1 cellular context compared by ENCODE assay signal in the genomic region with DNA sequence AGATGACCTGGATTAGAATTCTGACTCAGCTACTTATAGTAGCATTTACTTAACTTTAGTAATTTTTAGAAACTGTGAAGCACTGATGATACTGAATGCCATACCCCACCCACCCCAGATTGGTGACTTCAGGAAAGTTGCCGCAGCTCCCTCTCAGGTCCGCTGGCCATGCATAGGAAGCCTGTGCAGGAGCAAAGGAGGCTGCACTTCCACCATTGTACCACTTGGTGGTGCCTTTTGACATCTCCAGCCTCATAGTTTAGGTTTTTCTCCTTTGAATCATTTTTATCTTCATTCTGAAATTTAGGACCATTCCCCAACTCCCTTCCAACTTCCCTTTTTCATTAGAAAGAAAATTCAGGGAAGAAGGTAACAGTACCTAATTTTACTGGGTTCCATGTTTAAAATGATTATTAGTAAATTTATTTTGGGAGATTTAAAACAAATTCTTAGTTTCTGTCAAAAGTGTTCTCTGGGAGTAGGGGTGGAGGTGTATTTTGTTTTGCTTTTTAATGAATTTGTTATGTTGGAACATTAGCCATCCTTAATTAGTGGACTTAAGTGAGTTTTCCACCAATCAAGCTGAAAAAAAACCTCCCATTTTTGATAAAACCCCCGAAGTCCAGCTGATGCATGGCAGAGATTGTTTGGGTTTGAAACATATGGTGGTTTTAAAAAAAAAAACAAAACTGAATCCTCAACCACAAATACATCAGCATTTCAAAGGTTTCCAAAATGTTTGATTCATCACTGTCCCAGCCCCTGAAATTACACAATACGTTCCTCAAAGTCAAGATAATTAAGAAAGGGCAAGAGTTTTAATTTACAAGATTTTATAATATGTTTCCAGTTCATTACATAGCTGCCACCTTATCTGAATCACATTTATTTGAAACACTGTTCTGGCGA.
TF ChIP-seq lines count a peak whose summit lies in the region.

No MANE protein-coding gene starts in this region.

TF ChIP-seq in HepG2, 621 proteins besides CTCF, POLR2A, EP300 and RAD21 (continued from another document):
- no peak for TF ChIP-seq SP2 (CRISPR knock-in tag; IDR thresholded peaks at IDR 0.05)
- no peak for TF ChIP-seq NFE2L1 (CRISPR knock-in tag; IDR thresholded peaks at IDR 0.05; ENCODE audit: borderline replicate concordance)
- TF ChIP-seq, protein P1, sequence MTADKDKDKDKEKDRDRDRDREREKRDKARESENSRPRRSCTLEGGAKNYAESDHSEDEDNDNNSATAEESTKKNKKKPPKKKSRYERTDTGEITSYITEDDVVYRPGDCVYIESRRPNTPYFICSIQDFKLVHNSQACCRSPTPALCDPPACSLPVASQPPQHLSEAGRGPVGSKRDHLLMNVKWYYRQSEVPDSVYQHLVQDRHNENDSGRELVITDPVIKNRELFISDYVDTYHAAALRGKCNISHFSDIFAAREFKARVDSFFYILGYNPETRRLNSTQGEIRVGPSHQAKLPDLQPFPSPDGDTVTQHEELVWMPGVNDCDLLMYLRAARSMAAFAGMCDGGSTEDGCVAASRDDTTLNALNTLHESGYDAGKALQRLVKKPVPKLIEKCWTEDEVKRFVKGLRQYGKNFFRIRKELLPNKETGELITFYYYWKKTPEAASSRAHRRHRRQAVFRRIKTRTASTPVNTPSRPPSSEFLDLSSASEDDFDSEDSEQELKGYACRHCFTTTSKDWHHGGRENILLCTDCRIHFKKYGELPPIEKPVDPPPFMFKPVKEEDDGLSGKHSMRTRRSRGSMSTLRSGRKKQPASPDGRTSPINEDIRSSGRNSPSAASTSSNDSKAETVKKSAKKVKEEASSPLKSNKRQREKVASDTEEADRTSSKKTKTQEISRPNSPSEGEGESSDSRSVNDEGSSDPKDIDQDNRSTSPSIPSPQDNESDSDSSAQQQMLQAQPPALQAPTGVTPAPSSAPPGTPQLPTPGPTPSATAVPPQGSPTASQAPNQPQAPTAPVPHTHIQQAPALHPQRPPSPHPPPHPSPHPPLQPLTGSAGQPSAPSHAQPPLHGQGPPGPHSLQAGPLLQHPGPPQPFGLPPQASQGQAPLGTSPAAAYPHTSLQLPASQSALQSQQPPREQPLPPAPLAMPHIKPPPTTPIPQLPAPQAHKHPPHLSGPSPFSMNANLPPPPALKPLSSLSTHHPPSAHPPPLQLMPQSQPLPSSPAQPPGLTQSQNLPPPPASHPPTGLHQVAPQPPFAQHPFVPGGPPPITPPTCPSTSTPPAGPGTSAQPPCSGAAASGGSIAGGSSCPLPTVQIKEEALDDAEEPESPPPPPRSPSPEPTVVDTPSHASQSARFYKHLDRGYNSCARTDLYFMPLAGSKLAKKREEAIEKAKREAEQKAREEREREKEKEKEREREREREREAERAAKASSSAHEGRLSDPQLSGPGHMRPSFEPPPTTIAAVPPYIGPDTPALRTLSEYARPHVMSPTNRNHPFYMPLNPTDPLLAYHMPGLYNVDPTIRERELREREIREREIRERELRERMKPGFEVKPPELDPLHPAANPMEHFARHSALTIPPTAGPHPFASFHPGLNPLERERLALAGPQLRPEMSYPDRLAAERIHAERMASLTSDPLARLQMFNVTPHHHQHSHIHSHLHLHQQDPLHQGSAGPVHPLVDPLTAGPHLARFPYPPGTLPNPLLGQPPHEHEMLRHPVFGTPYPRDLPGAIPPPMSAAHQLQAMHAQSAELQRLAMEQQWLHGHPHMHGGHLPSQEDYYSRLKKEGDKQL (CRISPR knock-in tag; IDR thresholded peaks at IDR 0.05; ENCODE audit: low read depth), result no peak
- no peak for TF ChIP-seq ASH2L (IDR thresholded peaks at IDR 0.05; ENCODE audit: insufficient read length, low read depth, low read length)
- TF ChIP-seq MYNN (CRISPR knock-in tag; IDR thresholded peaks at IDR 0.05; ENCODE audit: low read depth), result no peak
- no peak for TF ChIP-seq GATAD2A (CRISPR knock-in tag; IDR thresholded peaks at IDR 0.05)
- TF ChIP-seq PCBP1 (IDR thresholded peaks at IDR 0.05; ENCODE audit: borderline replicate concordance, low read depth, low read length), result no peak
- TF ChIP-seq SMC3 (IDR thresholded peaks at IDR 0.05; ENCODE audit: low read length), result peak; percentile 40; the same call in 1 of the 2 replicates
- TF ChIP-seq SSRP1 (CRISPR knock-in tag; IDR thresholded peaks at IDR 0.05), result no peak
- TF ChIP-seq, protein P2, sequence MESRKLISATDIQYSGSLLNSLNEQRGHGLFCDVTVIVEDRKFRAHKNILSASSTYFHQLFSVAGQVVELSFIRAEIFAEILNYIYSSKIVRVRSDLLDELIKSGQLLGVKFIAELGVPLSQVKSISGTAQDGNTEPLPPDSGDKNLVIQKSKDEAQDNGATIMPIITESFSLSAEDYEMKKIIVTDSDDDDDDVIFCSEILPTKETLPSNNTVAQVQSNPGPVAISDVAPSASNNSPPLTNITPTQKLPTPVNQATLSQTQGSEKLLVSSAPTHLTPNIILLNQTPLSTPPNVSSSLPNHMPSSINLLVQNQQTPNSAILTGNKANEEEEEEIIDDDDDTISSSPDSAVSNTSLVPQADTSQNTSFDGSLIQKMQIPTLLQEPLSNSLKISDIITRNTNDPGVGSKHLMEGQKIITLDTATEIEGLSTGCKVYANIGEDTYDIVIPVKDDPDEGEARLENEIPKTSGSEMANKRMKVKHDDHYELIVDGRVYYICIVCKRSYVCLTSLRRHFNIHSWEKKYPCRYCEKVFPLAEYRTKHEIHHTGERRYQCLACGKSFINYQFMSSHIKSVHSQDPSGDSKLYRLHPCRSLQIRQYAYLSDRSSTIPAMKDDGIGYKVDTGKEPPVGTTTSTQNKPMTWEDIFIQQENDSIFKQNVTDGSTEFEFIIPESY (CRISPR knock-in tag; IDR thresholded peaks at IDR 0.05), result 0 out of 2 replicates have a peak, but pooled peaks have one; percentile 14
